14 cellular contexts compared by ENCODE assay signal in genomic region chr12:124147579-124147978, GRCh38.
DNase-seq lines count a peak whose midpoint lies in the region; ATAC-seq and TF ChIP-seq lines count a peak whose summit lies in the region.
"Had no signal": no experiment of that assay in that cellular context is flagged by ENCODE, and none has a peak within 500 bp of the region (broad histone marks: within the 10 kb centered on the region; RNA-seq: fewer than 3 reads in every experiment).

No MANE protein-coding gene starts in this region.

- intact Hi-C loops in activated CD8-positive, alpha-beta T cell treated with anti-CD3 and anti-CD28 coated beads for 36 hours (cut with micrococcal nuclease) = no loop called here

- H3K4me3 Mint-ChIP-seq in nephron = no peak overlapping the region
- no peak overlapping the region for H3K4me3 Mint-ChIP-seq in activated CD8-positive, alpha-beta T cell treated with anti-CD3 and anti-CD28 coated beads for 36 hours
- H3K4me3 Mint-ChIP-seq: activated naive CD8-positive, alpha-beta T cell treated with anti-CD3 and anti-CD28 coated beads for 36 hours; HFFc6; T-helper 2 cell treated with Interferon-gamma antibody and Interleukin-4, amounts not matched to agents 5 μg/mL and 100 μg/mL, for 36 hours had no signal

- peak overlapping the region; percentile 16 to 85 (median 20) for H3K27ac Mint-ChIP-seq in nephron
- H3K27ac Mint-ChIP-seq in activated CD8-positive, alpha-beta T cell treated with anti-CD3 and anti-CD28 coated beads for 36 hours = no peak overlapping the region
- H3K27ac Mint-ChIP-seq: activated naive CD8-positive, alpha-beta T cell treated with anti-CD3 and anti-CD28 coated beads for 36 hours; HFFc6; T-helper 2 cell treated with Interferon-gamma antibody and Interleukin-4, amounts not matched to agents 5 μg/mL and 100 μg/mL, for 36 hours had no signal

- H3K27me3 Mint-ChIP-seq in nephron (ENCODE audit: low read depth) = peaks cover 6% of the 10 kb centered on the region
- peaks cover 3% of the 10 kb centered on the region for H3K27me3 Mint-ChIP-seq in activated CD8-positive, alpha-beta T cell treated with anti-CD3 and anti-CD28 coated beads for 36 hours

- peaks cover 16% of the 10 kb centered on the region for H3K9me3 Mint-ChIP-seq in nephron
- H3K9me3 Mint-ChIP-seq in activated CD8-positive, alpha-beta T cell treated with anti-CD3 and anti-CD28 coated beads for 36 hours = peaks cover 2% of the 10 kb centered on the region
- H3K9me3 Mint-ChIP-seq: activated naive CD8-positive, alpha-beta T cell treated with anti-CD3 and anti-CD28 coated beads for 36 hours; T-helper 2 cell treated with Interferon-gamma antibody and Interleukin-4, amounts not matched to agents 5 μg/mL and 100 μg/mL, for 36 hours had no signal

- DNase-seq in SHP77 treated with DMSO at 0.1 percent for 48 hours (lab: John Stamatoyannopoulos, UW) (no peak), HCEC 1CT (no peak), HT-29 (ENCODE audit: low spot score) (no peak)
- DNase-seq in activated CD8-positive, alpha-beta T cell treated with anti-CD3 and anti-CD28 coated beads for 36 hours = no peak
- DNase-seq: activated naive CD8-positive, alpha-beta T cell treated with anti-CD3 and anti-CD28 coated beads for 36 hours; Caco-2; HFFc6; NCI-H2029 treated with DMSO at 0.1 percent for 48 hours; stimulated activated CD4-positive, alpha-beta T cell treated with anti-CD3 and anti-CD28 coated beads, Interleukin-4, amount 100 ng/mL, for 1 hour had no signal

- CTCF ChIA-PET in activated CD8-positive, alpha-beta T cell treated with anti-CD3 and anti-CD28 coated beads for 36 hours (lab: Charles Lee) = no interaction called here

- POLR2A ChIA-PET in activated CD8-positive, alpha-beta T cell treated with anti-CD3 and anti-CD28 coated beads for 36 hours (lab: Charles Lee) = no interaction called here

- ATAC-seq in GM18517 (IDR thresholded peaks at IDR 0.05; ENCODE audit: unreplicated experiment) (peak; percentile 74), GM21529 (IDR thresholded peaks at IDR 0.05; ENCODE audit: unreplicated experiment) (peak; percentile 85), HG03460 (IDR thresholded peaks at IDR 0.05; ENCODE audit: unreplicated experiment) (peak; percentile 79)
- ATAC-seq in activated CD8-positive, alpha-beta T cell treated with anti-CD3 and anti-CD28 coated beads for 36 hours = no peak

- TF ChIP-seq CTCF in nephron (IDR thresholded peaks at IDR 0.05; ENCODE audit: unreplicated experiment in 3 of 3) = no peak
- TF ChIP-seq CTCF in activated CD8-positive, alpha-beta T cell treated with anti-CD3 and anti-CD28 coated beads for 36 hours (IDR thresholded peaks at IDR 0.05) = no peak

- peaks cover 13% of the 10 kb centered on the region for H3K36me3 Mint-ChIP-seq in nephron (ENCODE audit: low read depth)
- H3K36me3 Mint-ChIP-seq in activated CD8-positive, alpha-beta T cell treated with anti-CD3 and anti-CD28 coated beads for 36 hours (ENCODE audit: low read depth) = no peaks in the 10 kb centered on the region

- peaks cover 56% of the 10 kb centered on the region for H3K4me1 Mint-ChIP-seq in nephron
- H3K4me1 Mint-ChIP-seq in activated CD8-positive, alpha-beta T cell treated with anti-CD3 and anti-CD28 coated beads for 36 hours (ENCODE audit: low read depth) = no peaks in the 10 kb centered on the region
- H3K4me1 Mint-ChIP-seq: activated naive CD8-positive, alpha-beta T cell treated with anti-CD3 and anti-CD28 coated beads for 36 hours had no signal
